8 cellular contexts compared by ENCODE assay signal in the genomic region with DNA sequence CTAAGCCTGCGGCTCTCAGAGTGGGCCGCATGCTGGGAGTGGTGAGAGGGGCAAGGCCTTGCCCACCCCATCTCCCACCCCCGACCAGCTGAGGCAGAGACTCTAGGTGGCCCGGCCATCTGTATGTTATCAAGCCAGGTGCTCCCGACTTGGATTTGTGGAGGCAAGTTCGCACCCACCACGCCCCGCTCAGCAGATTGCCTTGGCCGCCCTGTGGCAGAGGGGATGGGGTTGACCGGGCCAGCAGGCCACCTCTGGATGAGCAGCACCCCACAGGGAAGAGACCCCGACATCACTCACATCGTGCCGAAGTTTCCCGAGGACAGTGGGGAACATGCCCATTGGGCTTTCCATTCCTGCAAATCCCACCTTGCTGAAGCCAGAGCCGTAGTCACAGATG.
"Had no signal": no experiment of that assay in that cellular context is flagged by ENCODE, and none has a peak within 500 bp of the region (broad histone marks: within the 10 kb centered on the region; RNA-seq: fewer than 3 reads in every experiment).

No MANE protein-coding gene starts in this region.

- DNase-seq: H7, HFFc6 had no signal

- H3K4me1 ChIP-seq: HAP-1 had no signal

- ATAC-seq: GM23338, HCT116, HepG2 had no signal

- H3K36me3 ChIP-seq: HAP-1 had no signal

- H3K36me3 Mint-ChIP-seq: IgD-negative memory B cell had no signal

- H3K27ac Mint-ChIP-seq: GM23338, HFFc6, IgD-negative memory B cell had no signal

- H3K27ac ChIP-seq: HL-60 had no signal

- H3K4me2 ChIP-seq: GM23338 had no signal

- H3K4me3 ChIP-seq: GM23338, HAP-1 had no signal

- H3K4me1 Mint-ChIP-seq: GM23338 had no signal

- H3K9me3 ChIP-seq: HAP-1 had no signal

- FAIRE-seq: HepG2 had no signal

- H2AFZ ChIP-seq: GM23338 had no signal

- H3K4me3 Mint-ChIP-seq: GM23338, HFFc6, IgD-negative memory B cell had no signal
